ENCODE assay signal across 1 cellular context in genomic region chr1:37474051-37474696, GRCh38.
TF ChIP-seq lines count a peak whose summit lies in the region.

TSS of gene ZC3H12A (plus strand) at chr1:37474580. CDS start at chr1:37475497, 917 bp downstream.

TF ChIP-seq in HEK293, 187 proteins besides CTCF, POLR2A, EP300 and RAD21 (continued from another document and continues in another):
- TF ChIP-seq PRDM2 (tag by site-specific recombination; IDR thresholded peaks at IDR 0.05; ENCODE audit: borderline replicate concordance), result 0 out of 2 replicates have a peak, but pooled peaks have one; percentile 73
- TF ChIP-seq ZNF138 (tag by site-specific recombination; IDR thresholded peaks at IDR 0.05; ENCODE audit: borderline replicate concordance), result no peak
- no peak for TF ChIP-seq ZNF658 (tag by site-specific recombination; IDR thresholded peaks at IDR 0.05)
- no peak for TF ChIP-seq ZNF302 (tag by site-specific recombination; IDR thresholded peaks at IDR 0.05; ENCODE audit: low read depth)
- TF ChIP-seq REST (tag by site-specific recombination; IDR thresholded peaks at IDR 0.05), result no peak
- TF ChIP-seq ZNF626 (tag by site-specific recombination; IDR thresholded peaks at IDR 0.05), result no peak
- no peak for TF ChIP-seq EGR2 (tag by site-specific recombination; IDR thresholded peaks at IDR 0.05; ENCODE audit: low read depth)
- no peak for TF ChIP-seq AEBP2 (tag by site-specific recombination; IDR thresholded peaks at IDR 0.05; ENCODE audit: borderline replicate concordance)
- TF ChIP-seq SCRT2 (tag by site-specific recombination; IDR thresholded peaks at IDR 0.05), result no peak
- no peak for TF ChIP-seq TCF7L2 (IDR thresholded peaks at IDR 0.05; ENCODE audit: borderline replicate concordance, low read depth, low read length)
- TF ChIP-seq SP3 (tag by site-specific recombination; IDR thresholded peaks at IDR 0.05), result peak; percentile 37; the same call in 1 of the 2 replicates
- no peak for TF ChIP-seq RBAK (tag by site-specific recombination; IDR thresholded peaks at IDR 0.05)
- TF ChIP-seq ZNF449 (tag by site-specific recombination; IDR thresholded peaks at IDR 0.05), result no peak; the same call in 1 of the 2 replicates
- TF ChIP-seq ZNF513 (tag by site-specific recombination; IDR thresholded peaks at IDR 0.05), result no peak
- no peak for TF ChIP-seq ZNF707 (tag by site-specific recombination; IDR thresholded peaks at IDR 0.05)
- TF ChIP-seq KLF17 (tag by site-specific recombination; IDR thresholded peaks at IDR 0.05), result peak; percentile 46; the same call in 1 of the 2 replicates
- no peak for TF ChIP-seq ZNF354C (tag by site-specific recombination; IDR thresholded peaks at IDR 0.05; ENCODE audit: borderline replicate concordance, low read depth)
- no peak for TF ChIP-seq OVOL3 (tag by site-specific recombination; IDR thresholded peaks at IDR 0.05)
- TF ChIP-seq ZNF837 (tag by site-specific recombination; IDR thresholded peaks at IDR 0.05), result no peak
- TF ChIP-seq ZNF174 (tag by site-specific recombination; IDR thresholded peaks at IDR 0.05), result no peak
- TF ChIP-seq PBX3 (CRISPR knock-in tag; IDR thresholded peaks at IDR 0.05), result peak; percentile 40; the same call in 1 of the 2 replicates
- no peak for TF ChIP-seq ZBTB48 (tag by site-specific recombination; IDR thresholded peaks at IDR 0.05)
- TF ChIP-seq ZNF324 (tag by site-specific recombination; IDR thresholded peaks at IDR 0.05), result no peak
- TF ChIP-seq ZNF510 (tag by site-specific recombination; IDR thresholded peaks at IDR 0.05; ENCODE audit: insufficient replicate concordance), result no peak
- TF ChIP-seq ZNF645 (tag by site-specific recombination; IDR thresholded peaks at IDR 0.05), result no peak
- peak; percentile 51 for TF ChIP-seq ZBTB26 (tag by site-specific recombination; optimal IDR thresholded peaks at IDR 0.05)
- no peak for TF ChIP-seq PRDM1 (tag by site-specific recombination; IDR thresholded peaks at IDR 0.05)
- no peak for TF ChIP-seq ZNF23 (tag by site-specific recombination; IDR thresholded peaks at IDR 0.05; ENCODE audit: borderline replicate concordance)
- peak; percentile 70 for TF ChIP-seq GLIS1 (tag by site-specific recombination; IDR thresholded peaks at IDR 0.05)
- no peak for TF ChIP-seq ZNF350 (tag by site-specific recombination; IDR thresholded peaks at IDR 0.05)
- no peak for TF ChIP-seq ZSCAN4 (tag by site-specific recombination; IDR thresholded peaks at IDR 0.05)
- TF ChIP-seq MEIS1 (CRISPR knock-in tag; IDR thresholded peaks at IDR 0.05; ENCODE audit: borderline replicate concordance), result no peak
- peak; percentile 75 for TF ChIP-seq KLF10 (tag by site-specific recombination; IDR thresholded peaks at IDR 0.05)
